8 cellular contexts compared by ENCODE assay signal in genomic region chr17:81094744-81095607, GRCh38.
A peak's percentile ranks its signal among the peaks of the same experiment; 100 is the strongest.
DNase-seq lines count a peak whose midpoint lies in the region; ATAC-seq, FAIRE-seq and TF ChIP-seq lines count a peak whose summit lies in the region.

No MANE protein-coding gene starts in this region.

- 56 to 73% (median 65%) methylated on average over 22 to 33 of the region's 33 CpGs for WGBS in spleen, 5 donors

- ATAC-seq in HG03280 (IDR thresholded peaks at IDR 0.05; ENCODE audit: unreplicated experiment) (no peak), GM19395 (IDR thresholded peaks at IDR 0.05; ENCODE audit: unreplicated experiment) (no peak)

- no peak for TF ChIP-seq POLR2A in spleen (IDR thresholded peaks at IDR 0.05)

- H3K36me3 ChIP-seq in brain microvascular endothelial cell (replicated peaks) (no peaks in the 10 kb centered on the region), spleen (peaks cover 0 to 2% (median 0%) of the 10 kb centered on the region in 6 donors)

- H3K4me3 ChIP-seq in brain microvascular endothelial cell (ENCODE audit: low read depth, low read length) (peak overlapping the region; percentile 34), spleen (peak overlapping the region in 1 of 8 donors; percentile 11)

- DNase-seq in EL (peak; percentile 100), NCI-H187 (lab: John Stamatoyannopoulos, UW) (peak; percentile 73 to 74), brain microvascular endothelial cell (peak; percentile 100), spleen (no peak)

- no peaks in the 10 kb centered on the region for H3K9me3 ChIP-seq in spleen

- H3K27ac ChIP-seq in VCaP, result 0 out of 2 replicates have a peak overlapping the region, but pooled peaks have one; percentile 4
- peak overlapping the region; percentile 91 for H3K27ac ChIP-seq in brain microvascular endothelial cell
- H3K27ac ChIP-seq in spleen, result peak overlapping the region in 5 of 8 donors; percentile 8 to 41 (median 26)

- TF ChIP-seq CTCF in VCaP (conservative IDR thresholded peaks at IDR 0.05) (no peak), brain microvascular endothelial cell (IDR thresholded peaks at IDR 0.05; ENCODE audit: low read depth, low read length, missing control alignments) (no peak), spleen (IDR thresholded peaks at IDR 0.05 in 8 of 11, conservative IDR thresholded peaks at IDR 0.05 in 3 of 11) (no peak)

- H3K27me3 ChIP-seq in brain microvascular endothelial cell (replicated peaks) (no peaks in the 10 kb centered on the region), spleen (replicated peaks in 1 of 7) (peaks cover 0 to 31% (median 0%) of the 10 kb centered on the region in 7 donors)

- intact Hi-C loops in spleen (cut with DNase I; ENCODE audit: low total_unique reads), result loop anchor here (10.0 kb wide), 2 partner anchors 70 to 100 kb away; partner anchors contain the start of gene CHMP6

- in situ Hi-C loops in brain microvascular endothelial cell (cut with HindIII; ENCODE audit: low pct_ligation_motif_present, low sequenced_read_pairs), result no loop called here

- peak; percentile 33 for FAIRE-seq in islet of Langerhans (lab: Jason Lieb, UNC)

- H3K4me1 ChIP-seq in spleen, result peaks cover 9 to 58% (median 30%) of the 10 kb centered on the region in 6 donors

Comparison
In these comparisons a context has a peak if more than half of its experiments do, and no peak if none do; other contexts are left out.
1. H3K27ac ChIP-seq: peak in every context shown above with its lines; median percentile 91 in brain microvascular endothelial cell; 26 in spleen; 4 in VCaP.